Comparison of ENCODE assay signal across 35 cellular contexts in the genomic region with DNA sequence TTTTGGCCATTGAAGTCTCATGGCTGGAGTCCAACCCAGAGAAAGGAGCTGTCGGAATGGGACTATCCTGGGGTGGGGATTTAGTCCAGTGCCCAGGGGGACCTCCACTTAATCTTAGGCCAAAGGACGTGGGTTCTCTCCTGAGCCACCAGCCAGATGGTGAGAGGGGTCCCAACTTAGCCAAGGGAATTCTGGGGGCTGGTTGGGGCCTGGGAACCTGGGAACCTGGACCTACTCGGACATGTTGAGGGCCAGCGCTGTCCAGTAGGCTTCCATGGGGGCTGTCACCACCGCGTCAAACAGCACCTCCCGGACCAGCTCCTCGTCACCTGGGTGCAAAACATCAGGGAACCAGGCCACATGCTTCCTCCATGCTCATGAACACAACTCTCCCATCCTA. TPM values are rescaled to one million over a fixed set of nuclear protein-coding genes. Genes with fewer than 3 reads are reported as not detected.
"Had no signal": no experiment of that assay in that cellular context is flagged by ENCODE, and none has a peak within 500 bp of the region (broad histone marks: within the 10 kb centered on the region; RNA-seq: fewer than 3 reads in every experiment).

No MANE protein-coding gene starts in this region.

- H3K9ac ChIP-seq: neural progenitor cell had no signal

- H2AFZ ChIP-seq: neural progenitor cell had no signal

- H3K27me3 Mint-ChIP-seq: stimulated activated naive CD8-positive, alpha-beta T cell treated with anti-CD3 and anti-CD28 coated beads, Interleukin-15, amount 100 ng/mL, for 72 hours had no signal

- H3K27ac ChIP-seq: left lung, lower lobe of right lung, neural progenitor cell, neutrophil, ovary, right atrium auricular region, right lobe of liver, tibial nerve, uterus had no signal

- H3K27ac Mint-ChIP-seq: mesothelial cell of epicardium; naive B cell; natural killer cell; nephron progenitor cell; neural progenitor cell; progenitor cell of endocrine pancreas; stimulated activated memory B cell treated with anti-CD40 and anti-IgM and Interleukin-4, amounts not matched to agents 10 μg/mL and 1 μg/mL and 100 μg/mL, for 72 hours; stimulated activated naive CD8-positive, alpha-beta T cell treated with anti-CD3 and anti-CD28 coated beads, Interleukin-15, amount 100 ng/mL, for 72 hours; type B pancreatic cell had no signal

- H3K4me1 Mint-ChIP-seq: naive B cell; natural killer cell; stimulated activated memory B cell treated with anti-CD40 and anti-IgM and Interleukin-4, amounts not matched to agents 10 μg/mL and 1 μg/mL and 100 μg/mL, for 72 hours; stimulated activated naive CD8-positive, alpha-beta T cell treated with anti-CD3 and anti-CD28 coated beads, Interleukin-15, amount 100 ng/mL, for 72 hours had no signal

- H3K27me3 ChIP-seq: neural progenitor cell, neutrophil, ovary, right atrium auricular region, right lobe of liver, tibial nerve, uterus had no signal

- H3K4me1 ChIP-seq: left lung, lower lobe of right lung, neural progenitor cell, right atrium auricular region, right lobe of liver, tibial nerve, uterus had no signal

- H3K9me3 ChIP-seq: neutrophil, ovary, right lobe of liver had no signal

- H3K4me3 Mint-ChIP-seq: mesothelial cell of epicardium; naive B cell; natural killer cell; nephron progenitor cell; neural progenitor cell; stimulated activated memory B cell treated with anti-CD40 and anti-IgM and Interleukin-4, amounts not matched to agents 10 μg/mL and 1 μg/mL and 100 μg/mL, for 72 hours; stimulated activated naive CD8-positive, alpha-beta T cell treated with anti-CD3 and anti-CD28 coated beads, Interleukin-15, amount 100 ng/mL, for 72 hours; type B pancreatic cell had no signal

- H3K36me3 Mint-ChIP-seq: mesothelial cell of epicardium; natural killer cell; neural progenitor cell; stimulated activated memory B cell treated with anti-CD40 and anti-IgM and Interleukin-4, amounts not matched to agents 10 μg/mL and 1 μg/mL and 100 μg/mL, for 72 hours; type B pancreatic cell had no signal

- H3K4me2 ChIP-seq: neural progenitor cell, smooth muscle cell had no signal

- H3K9me3 Mint-ChIP-seq: mesothelial cell of epicardium; natural killer cell; nephron progenitor cell; neural progenitor cell; stimulated activated memory B cell treated with anti-CD40 and anti-IgM and Interleukin-4, amounts not matched to agents 10 μg/mL and 1 μg/mL and 100 μg/mL, for 72 hours; stimulated activated naive CD8-positive, alpha-beta T cell treated with anti-CD3 and anti-CD28 coated beads, Interleukin-15, amount 100 ng/mL, for 72 hours; type B pancreatic cell had no signal

- DNase-seq: kidney glomerular epithelial cell; left cardiac atrium; left lung; lower lobe of right lung; mammary epithelial cell; mesenchymal stem cell; naive B cell; natural killer cell; nephron progenitor cell; occipital lobe; ovary; stimulated activated CD4-positive, alpha-beta T cell treated with anti-CD3 and anti-CD28 coated beads, Interleukin-1b, Interleukin-23, amount 100 ng/mL, for 48 hours; stimulated activated CD4-positive, alpha-beta T cell treated with anti-CD3 and anti-CD28 coated beads, Interleukin-2, amount 100 ng/mL, for 48 hours; stimulated activated CD4-positive, alpha-beta T cell treated with anti-CD3 and anti-CD28 coated beads, Interleukin-4, amount 100 ng/mL, for 4 hours; stimulated activated CD8-positive, alpha-beta memory T cell treated with anti-CD3 and anti-CD28 coated beads, Interleukin-4, amount 100 ng/mL, for 48 hours; stimulated activated naive CD4-positive, alpha-beta T cell treated with Interleukin-2 at 50 U/mL for 16 hours; stimulated activated naive CD8-positive, alpha-beta T cell treated with anti-CD3 and anti-CD28 coated beads, Interleukin-15, amount 100 ng/mL, for 72 hours; substantia nigra had no signal

- ATAC-seq: left cardiac atrium; left lung; lower lobe of right lung; natural killer cell; right lobe of liver; stimulated activated memory B cell treated with anti-CD40 and anti-IgM and Interleukin-4, amounts not matched to agents 10 μg/mL and 1 μg/mL and 100 μg/mL, for 72 hours; stimulated activated naive CD8-positive, alpha-beta T cell treated with anti-CD3 and anti-CD28 coated beads, Interleukin-15, amount 100 ng/mL, for 72 hours had no signal

- H3K4me3 ChIP-seq: left lung, lower lobe of right lung, neural progenitor cell, ovary, right atrium auricular region, right lobe of liver, smooth muscle cell, tibial nerve, uterus had no signal

- H3K36me3 ChIP-seq: left lung, lower lobe of right lung, neural progenitor cell, neutrophil, ovary, right atrium auricular region, right lobe of liver, tibial nerve, uterus had no signal

RNA-seq across cellular contexts. Expression of a gene that starts 33.4 kb away (rescaled TPM):
- total RNA-seq: left cardiac atrium, left lung, liver, lower lobe of right lung, mammary epithelial cell, natural killer cell, ovary, pulmonary artery endothelial cell, renal cortical epithelial cell, right atrium auricular region, right lobe of liver, skeletal muscle tissue, smooth muscle cell, tibial nerve, ureter, uterus had no signal
- polyA plus RNA-seq: keratinocyte, liver, mammary epithelial cell, ovary, smooth muscle cell had no signal
